In genomic region chr17:38613525-38613980, GRCh38 we compare ENCODE assay signal across 24 cellular contexts. TPM values are rescaled to one million over a fixed set of nuclear protein-coding genes. Genes with fewer than 3 reads are reported as not detected.
"Had no signal": no experiment of that assay in that cellular context is flagged by ENCODE, and none has a peak within 500 bp of the region (broad histone marks: within the 10 kb centered on the region; RNA-seq: fewer than 3 reads in every experiment).

No MANE protein-coding gene starts in this region.

- DNase-seq: hypothalamus; immature natural killer cell; left ventricle myocardium superior; lower lobe of right lung; mammary epithelial cell; mesenchymal stem cell; naive thymus-derived CD8-positive, alpha-beta T cell; nucleus accumbens; pancreas; psoas muscle; spleen; stimulated activated CD4-positive, alpha-beta T cell treated with anti-CD3 and anti-CD28 coated beads, Interleukin-4, amount 100 ng/mL, for 24 hours; stimulated activated naive CD4-positive, alpha-beta T cell; trophoblast cell; upper lobe of right lung had no signal

- H3K27ac ChIP-seq: lower lobe of right lung, pancreas, psoas muscle, sigmoid colon, spleen, suprapubic skin, thoracic aorta, tibial artery, upper lobe of right lung had no signal

- H3K9me3 ChIP-seq: lower lobe of right lung, pancreas, sigmoid colon, suprapubic skin, upper lobe of right lung had no signal

- H3K4me3 Mint-ChIP-seq: immature natural killer cell; nephron; neural crest cell; stimulated activated effector memory CD8-positive, alpha-beta T cell treated with anti-CD3 and anti-CD28 coated beads, Interleukin-12 subunit alpha, Interleukin-12 subunit beta, amount 100 ng/mL, for 72 hours; stimulated activated naive CD8-positive, alpha-beta T cell treated with anti-CD3 and anti-CD28 coated beads, Interleukin-15, Interleukin-2, amounts not matched to agents 100 ng/mL and 50 ng/mL, for 24 hours had no signal

- H3K4me1 ChIP-seq: lower lobe of right lung, pancreas, psoas muscle, sigmoid colon, spleen, tibial artery, upper lobe of right lung had no signal

- H3K4me1 Mint-ChIP-seq: immature natural killer cell; naive thymus-derived CD8-positive, alpha-beta T cell; stimulated activated effector memory CD8-positive, alpha-beta T cell treated with anti-CD3 and anti-CD28 coated beads, Interleukin-12 subunit alpha, Interleukin-12 subunit beta, amount 100 ng/mL, for 72 hours had no signal

- H3K4me3 ChIP-seq: lower lobe of right lung, pancreas, psoas muscle, sigmoid colon, spleen, suprapubic skin, thoracic aorta, tibial artery, upper lobe of right lung had no signal

- H3K36me3 Mint-ChIP-seq: immature natural killer cell; stimulated activated effector memory CD8-positive, alpha-beta T cell treated with anti-CD3 and anti-CD28 coated beads, Interleukin-12 subunit alpha, Interleukin-12 subunit beta, amount 100 ng/mL, for 72 hours had no signal

- H3K27me3 ChIP-seq: pancreas had no signal

- H3K36me3 ChIP-seq: lower lobe of right lung, pancreas, sigmoid colon, spleen, suprapubic skin, thoracic aorta, tibial artery, upper lobe of right lung had no signal

- H3K9me3 Mint-ChIP-seq: immature natural killer cell; stimulated activated effector memory CD8-positive, alpha-beta T cell treated with anti-CD3 and anti-CD28 coated beads, Interleukin-12 subunit alpha, Interleukin-12 subunit beta, amount 100 ng/mL, for 72 hours; stimulated activated naive CD8-positive, alpha-beta T cell treated with anti-CD3 and anti-CD28 coated beads, Interleukin-15, Interleukin-2, amounts not matched to agents 100 ng/mL and 50 ng/mL, for 24 hours had no signal

- ATAC-seq: left ventricle myocardium superior; lower lobe of right lung; naive thymus-derived CD8-positive, alpha-beta T cell; stimulated activated effector memory CD8-positive, alpha-beta T cell treated with anti-CD3 and anti-CD28 coated beads, Interleukin-12 subunit alpha, Interleukin-12 subunit beta, amount 100 ng/mL, for 72 hours; upper lobe of right lung had no signal

- H3K27ac Mint-ChIP-seq: immature natural killer cell; naive thymus-derived CD8-positive, alpha-beta T cell; nephron; stimulated activated effector memory CD8-positive, alpha-beta T cell treated with anti-CD3 and anti-CD28 coated beads, Interleukin-12 subunit alpha, Interleukin-12 subunit beta, amount 100 ng/mL, for 72 hours; stimulated activated naive CD8-positive, alpha-beta T cell treated with anti-CD3 and anti-CD28 coated beads, Interleukin-15, Interleukin-2, amounts not matched to agents 100 ng/mL and 50 ng/mL, for 24 hours had no signal

RNA-seq across cellular contexts. Expression of gene SRCIN1, which starts 7.8 kb away (rescaled TPM):
- total RNA-seq: osteoblast, thoracic aorta had no signal
- polyA plus RNA-seq: immature natural killer cell; naive thymus-derived CD8-positive, alpha-beta T cell had no signal
